Comparison of ENCODE assay signal across 8 cellular contexts in the genomic region with DNA sequence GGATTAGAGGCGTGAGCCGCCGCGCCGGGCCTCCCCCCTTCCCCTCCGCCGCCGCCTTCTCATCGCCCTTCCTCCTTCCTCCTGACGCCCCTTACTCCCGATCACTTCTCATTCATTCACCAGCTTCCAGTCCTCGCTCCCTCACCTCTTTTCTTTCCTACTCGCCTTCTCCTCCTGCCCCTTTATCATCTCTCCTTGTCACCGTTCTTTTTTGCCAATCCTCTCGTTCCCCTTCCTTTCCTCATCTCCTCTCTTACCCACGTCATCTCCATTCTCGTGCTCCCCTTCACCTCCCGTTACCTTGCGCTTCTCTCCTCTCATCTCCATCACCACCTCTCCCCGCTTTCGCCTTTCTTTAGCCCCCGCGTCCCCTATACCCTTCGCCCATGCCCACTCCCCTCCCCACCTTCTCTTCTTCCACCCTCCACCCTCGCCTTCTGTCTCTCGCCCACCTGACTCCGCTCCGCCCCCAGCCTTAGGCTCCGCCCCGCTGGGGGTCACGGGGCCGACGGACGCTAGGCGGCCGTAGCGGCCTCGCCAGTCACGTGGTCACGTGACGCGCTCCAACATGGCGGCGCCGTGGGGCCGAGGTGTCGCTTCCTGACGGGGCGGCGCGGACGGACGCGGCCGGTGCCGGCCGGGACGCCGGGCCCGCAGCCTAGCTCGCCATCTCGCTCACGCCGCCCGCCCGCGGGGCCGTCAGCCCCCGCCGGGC.
DNase-seq lines count a peak whose midpoint lies in the region; ATAC-seq lines count a peak whose summit lies in the region.

TSS of gene ARFGEF2 (plus strand) at position 544 of the 715 bp plus-strand sequence. CDS start 179 bp downstream, outside the sequence.

- ATAC-seq in GM19023 (IDR thresholded peaks at IDR 0.05; ENCODE audit: unreplicated experiment) (peak; percentile 87), HG03280 (IDR thresholded peaks at IDR 0.05; ENCODE audit: unreplicated experiment) (peak; percentile 81)
- peak; percentile 92 to 94 for ATAC-seq in activated CD4-positive, CD25-positive, alpha-beta regulatory T cell treated with anti-CD3 and anti-CD28 coated beads, Interleukin-2, amount 50 U/mL, for 24 hours
- peak; percentile 90 for ATAC-seq in central memory CD8-positive, alpha-beta T cell (replicated peaks; ENCODE audit: extremely low read depth, poor library complexity, severe bottlenecking)

- peaks cover 45% of the 10 kb centered on the region for H3K4me1 Mint-ChIP-seq in central memory CD8-positive, alpha-beta T cell

- H3K27ac Mint-ChIP-seq in central memory CD8-positive, alpha-beta T cell (ENCODE audit: low read depth): peak within 1 kb of the TSS; percentile 92

- H3K4me3 Mint-ChIP-seq in central memory CD8-positive, alpha-beta T cell: peak within 1 kb of the TSS; percentile 86

- no peaks in the 10 kb centered on the region for H3K9me3 Mint-ChIP-seq in central memory CD8-positive, alpha-beta T cell

- peak; percentile 98 for DNase-seq in AG08396 (ENCODE audit: low spot score)
- peak; percentile 78 for DNase-seq in NCI-H446 treated with DMSO at 0.1 percent for 48 hours (lab: John Stamatoyannopoulos, UW)
- DNase-seq in central memory CD8-positive, alpha-beta T cell (ENCODE audit: low spot score in 2 of 2): peak; percentile 82
- peak; percentile 96 for DNase-seq in islet precursor cell
- DNase-seq in stimulated activated CD4-positive, alpha-beta T cell treated with anti-CD3 and anti-CD28 coated beads, Interleukin-12 subunit alpha, Interleukin-12 subunit beta, amount 100 ng/mL, for 4 hours: peak; percentile 92

- peaks cover 14% of the 10 kb centered on the region for H3K36me3 Mint-ChIP-seq in central memory CD8-positive, alpha-beta T cell (ENCODE audit: insufficient read depth)

- H3K27me3 Mint-ChIP-seq in central memory CD8-positive, alpha-beta T cell: no peaks in the 10 kb centered on the region

Comparison
In these comparisons a context has a peak if more than half of its experiments do, and no peak if none do; other contexts are left out.
1. Peak in every context shown above with its lines: DNase-seq and ATAC-seq.